In genomic region chr15:25671132-25671531, GRCh38 we compare ENCODE assay signal across 14 cellular contexts.
DNase-seq lines count a peak whose midpoint lies in the region; ATAC-seq and TF ChIP-seq lines count a peak whose summit lies in the region.
"Had no signal": no experiment of that assay in that cellular context is flagged by ENCODE, and none has a peak within 500 bp of the region (broad histone marks: within the 10 kb centered on the region; RNA-seq: fewer than 3 reads in every experiment).

No MANE protein-coding gene starts in this region.

- TF ChIP-seq CTCF in heart left ventricle (IDR thresholded peaks at IDR 0.05) (no peak), right atrium auricular region (IDR thresholded peaks at IDR 0.05) (no peak), gastroesophageal sphincter (IDR thresholded peaks at IDR 0.05) (no peak)

- no peak overlapping the region for H2BK5ac ChIP-seq in neuronal stem cell (ENCODE audit: low read length)

- H3K79me1 ChIP-seq in neuronal stem cell (ENCODE audit: low read depth, low read length), result no peaks in the 10 kb centered on the region

- peaks cover 34% of the 10 kb centered on the region for H3K27me3 Mint-ChIP-seq in activated T-cell treated with anti-CD3 and anti-CD28 coated beads, Interleukin-2, amount 50 U/mL, for 72 hours (ENCODE audit: low read depth)

- peaks cover 0 to 33% (median 15%) of the 10 kb centered on the region in 12 donors for H3K4me1 ChIP-seq in heart left ventricle
- peaks cover 0 to 25% of the 10 kb centered on the region in 2 donors for H3K4me1 ChIP-seq in right atrium auricular region
- H3K4me1 ChIP-seq in gastroesophageal sphincter, result peaks cover 6 to 82% (median 50%) of the 10 kb centered on the region in 3 donors
- H3K4me1 ChIP-seq in neuronal stem cell (ENCODE audit: control insufficient read depth in 2 of 2, insufficient read depth in 1 of 2, low read depth in 1 of 2, low read length in 2 of 2), result peaks cover 23% of the 10 kb centered on the region in 2 donors
- peaks cover 3 to 5% of the 10 kb centered on the region in 2 donors for H3K4me1 ChIP-seq in aorta (ENCODE audit: control insufficient read depth in 1 of 2, insufficient read depth in 2 of 2, low read length in 2 of 2)

- H3K36me3 ChIP-seq in heart left ventricle (no peaks in the 10 kb centered on the region), right atrium auricular region (no peaks in the 10 kb centered on the region), gastroesophageal sphincter (no peaks in the 10 kb centered on the region), neuronal stem cell (replicated peaks in 1 of 2; ENCODE audit: control insufficient read depth in 2 of 2, insufficient read depth in 2 of 2, low read length in 2 of 2) (no peaks in the 10 kb centered on the region), aorta (ENCODE audit: control insufficient read depth in 1 of 2, insufficient read depth in 2 of 2, low read length in 1 of 2) (no peaks in the 10 kb centered on the region)
- H3K36me3 ChIP-seq: neutrophil had no signal

- no peak overlapping the region for H3K23ac ChIP-seq in neuronal stem cell (ENCODE audit: low read depth, low read length, poor library complexity)

- H3K14ac ChIP-seq in neuronal stem cell (ENCODE audit: low read length), result no peak overlapping the region

- peaks cover 0 to 2% of the 10 kb centered on the region in 2 donors for H3K9me3 Mint-ChIP-seq in activated T-cell treated with anti-CD3 and anti-CD28 coated beads, Interleukin-2, amount 50 U/mL, for 72 hours

- H3K4me3 Mint-ChIP-seq in activated T-cell treated with anti-CD3 and anti-CD28 coated beads, Interleukin-2, amount 50 U/mL, for 72 hours, result no peak overlapping the region

- no peak overlapping the region for H2AK5ac ChIP-seq in neuronal stem cell (ENCODE audit: low read depth, low read length)

- TF ChIP-seq EP300 in gastroesophageal sphincter (IDR thresholded peaks at IDR 0.05), result no peak

- H3K36me3 Mint-ChIP-seq in activated T-cell treated with anti-CD3 and anti-CD28 coated beads, Interleukin-2, amount 50 U/mL, for 72 hours (ENCODE audit: insufficient read depth in 2 of 2), result no peaks in the 10 kb centered on the region

- H3K4me2 ChIP-seq in neuronal stem cell (ENCODE audit: insufficient read depth, low read length, poor library complexity, severe bottlenecking), result no peak overlapping the region

- H4K91ac ChIP-seq in neuronal stem cell (ENCODE audit: low read depth, low read length, poor library complexity), result no peak overlapping the region

- H2BK15ac ChIP-seq in neuronal stem cell (ENCODE audit: low read length), result peak overlapping the region; percentile 71

- peak overlapping the region; percentile 85 for H2AFZ ChIP-seq in neuronal stem cell (ENCODE audit: low read length)

- H3K27ac Mint-ChIP-seq in activated T-cell treated with anti-CD3 and anti-CD28 coated beads, Interleukin-2, amount 50 U/mL, for 72 hours, result no peak overlapping the region

- peak overlapping the region in 11 of 12 donors; percentile 34 to 88 (median 77) for H3K27ac ChIP-seq in heart left ventricle
- peak overlapping the region in 1 of 2 donors; percentile 44 for H3K27ac ChIP-seq in right atrium auricular region
- peak overlapping the region; percentile 69 to 95 (median 82) for H3K27ac ChIP-seq in gastroesophageal sphincter
- H3K27ac ChIP-seq in neuronal stem cell (replicated peaks; ENCODE audit: low read length), result no peak overlapping the region
- H3K27ac ChIP-seq in aorta (ENCODE audit: low read depth in 1 of 2, low read length in 2 of 2), result peak overlapping the region; percentile 44 to 87
- H3K27ac ChIP-seq: neutrophil had no signal

- no peak overlapping the region for H2BK12ac ChIP-seq in neuronal stem cell (ENCODE audit: low read length)

- H3K27me3 ChIP-seq in heart left ventricle, result peaks cover 0 to 5% (median 0%) of the 10 kb centered on the region in 9 donors
- no peaks in the 10 kb centered on the region for H3K27me3 ChIP-seq in right atrium auricular region
- no peaks in the 10 kb centered on the region for H3K27me3 ChIP-seq in gastroesophageal sphincter
- no peaks in the 10 kb centered on the region for H3K27me3 ChIP-seq in neuronal stem cell (ENCODE audit: control insufficient read depth in 3 of 3, insufficient read depth in 3 of 3, low read depth in 1 of 3, low read length in 3 of 3)
- H3K27me3 ChIP-seq in aorta (ENCODE audit: control insufficient read depth in 1 of 2, insufficient read depth in 2 of 2, low read length in 1 of 2), result no peaks in the 10 kb centered on the region

- H3K4ac ChIP-seq in neuronal stem cell (ENCODE audit: low read length), result no peak overlapping the region

- H2BK120ac ChIP-seq in neuronal stem cell (ENCODE audit: low read depth, low read length), result no peak overlapping the region

- peaks cover 11% of the 10 kb centered on the region for H3K4me1 Mint-ChIP-seq in activated T-cell treated with anti-CD3 and anti-CD28 coated beads, Interleukin-2, amount 50 U/mL, for 72 hours (ENCODE audit: low read depth)

- peak overlapping the region; percentile 89 for H3K18ac ChIP-seq in neuronal stem cell (ENCODE audit: low read length)

- peak in 3 of 4 donors; percentile 7 to 35 (median 33) for ATAC-seq in heart left ventricle
- ATAC-seq in gastroesophageal sphincter, result no peak
- ATAC-seq in aorta (ENCODE audit: low FRiP score), result peak; percentile 19
- ATAC-seq in activated T-cell treated with anti-CD3 and anti-CD28 coated beads, Interleukin-2, amount 50 U/mL, for 72 hours (replicated peaks in 1 of 2), result no peak

- H3K4me3 ChIP-seq in heart left ventricle (peak overlapping the region in 5 of 12 donors; percentile 10 to 36 (median 35)), right atrium auricular region (peak overlapping the region in 1 of 2 donors; percentile 27), gastroesophageal sphincter (peak overlapping the region in 1 of 2 donors; percentile 16), neuronal stem cell (ENCODE audit: low read length in 2 of 2) (no peak overlapping the region), aorta (ENCODE audit: low read length in 2 of 2) (no peak overlapping the region)

- no peaks in the 10 kb centered on the region for H3K9me3 ChIP-seq in heart left ventricle
- no peaks in the 10 kb centered on the region for H3K9me3 ChIP-seq in right atrium auricular region
- no peaks in the 10 kb centered on the region for H3K9me3 ChIP-seq in gastroesophageal sphincter
- no peaks in the 10 kb centered on the region for H3K9me3 ChIP-seq in neuronal stem cell (replicated peaks in 1 of 2; ENCODE audit: control insufficient read depth in 2 of 2, insufficient read depth in 1 of 2, low read depth in 1 of 2, low read length in 2 of 2)
- no peaks in the 10 kb centered on the region for H3K9me3 ChIP-seq in aorta (ENCODE audit: control insufficient read depth, low read length)
- H3K9me3 ChIP-seq: neutrophil had no signal

- intact Hi-C loops in heart left ventricle (cut with DNase I), result loop anchor here in 1 of 10 donors (2.0 kb wide), 1 partner anchor 102 kb away; no protein-coding TSS in a partner anchor
- intact Hi-C loops in aorta (cut with DNase I), result loop anchor here (5.0 kb wide), 3 partner anchors 74 to 191 kb away; partner anchors contain the start of gene ATP10A (in 1 of the 2)

- H3K9ac ChIP-seq in neuronal stem cell (ENCODE audit: low read depth, low read length, poor library complexity), result no peak overlapping the region

- WGBS in heart left ventricle, 4 donors, result 0 to 3% (median 1%) methylated on average over 6 of the region's 6 CpGs
- 0 to 6% methylated on average over 2 of the region's 6 CpGs for WGBS in gastroesophageal sphincter (ENCODE audit: low coverage in 1 of 2), 2 donors
- WGBS in neuronal stem cell (ENCODE audit: extremely low coverage in 2 of 2, insufficient read length in 2 of 2, insufficient replicate concordance in 1 of 2), 2 donors, result no CpG with 5 or more reads among the region's 6 CpGs
- 1 to 2% methylated on average over 6 of the region's 6 CpGs for WGBS in aorta, 2 donors

- TF ChIP-seq POLR2A in heart left ventricle (IDR thresholded peaks at IDR 0.05), result no peak
- no peak for TF ChIP-seq POLR2A in gastroesophageal sphincter (IDR thresholded peaks at IDR 0.05)

- DNase-seq in heart left ventricle (peak in 1 of 5 donors; percentile 47), right atrium auricular region (ENCODE audit: low spot score) (no peak), neuronal stem cell (ENCODE audit: low spot score) (no peak), aorta (no peak), NCI-H2171 (lab: John Stamatoyannopoulos, UW) (no peak), DMS53 (lab: John Stamatoyannopoulos, UW) (no peak)
- no peak for DNase-seq in activated T-cell treated with anti-CD3 and anti-CD28 coated beads, Interleukin-2, amount 50 U/mL, for 72 hours
- DNase-seq: ACHN; activated CD4-positive, alpha-beta T cell treated with anti-CD3 and anti-CD28 coated beads for 4 hours; anterior cingulate cortex; Calu3; stimulated activated CD4-positive, alpha-beta T cell treated with anti-CD3 and anti-CD28 coated beads, Interleukin-12 subunit alpha, Interleukin-12 subunit beta, amount 100 ng/mL, for 4 hours had no signal

- H4K8ac ChIP-seq in neuronal stem cell (ENCODE audit: low read depth, low read length), result no peak overlapping the region

Comparison
In these comparisons a context has a peak if more than half of its experiments do, and no peak if none do; other contexts are left out.
1. ATAC-seq: peak in heart left ventricle (3 of 4) and aorta (single experiment); none in gastroesophageal sphincter (single experiment) and activated T-cell treated with anti-CD3 and anti-CD28 coated beads, Interleukin-2, amount 50 U/mL, for 72 hours (0 of 2).